In the genomic region with DNA sequence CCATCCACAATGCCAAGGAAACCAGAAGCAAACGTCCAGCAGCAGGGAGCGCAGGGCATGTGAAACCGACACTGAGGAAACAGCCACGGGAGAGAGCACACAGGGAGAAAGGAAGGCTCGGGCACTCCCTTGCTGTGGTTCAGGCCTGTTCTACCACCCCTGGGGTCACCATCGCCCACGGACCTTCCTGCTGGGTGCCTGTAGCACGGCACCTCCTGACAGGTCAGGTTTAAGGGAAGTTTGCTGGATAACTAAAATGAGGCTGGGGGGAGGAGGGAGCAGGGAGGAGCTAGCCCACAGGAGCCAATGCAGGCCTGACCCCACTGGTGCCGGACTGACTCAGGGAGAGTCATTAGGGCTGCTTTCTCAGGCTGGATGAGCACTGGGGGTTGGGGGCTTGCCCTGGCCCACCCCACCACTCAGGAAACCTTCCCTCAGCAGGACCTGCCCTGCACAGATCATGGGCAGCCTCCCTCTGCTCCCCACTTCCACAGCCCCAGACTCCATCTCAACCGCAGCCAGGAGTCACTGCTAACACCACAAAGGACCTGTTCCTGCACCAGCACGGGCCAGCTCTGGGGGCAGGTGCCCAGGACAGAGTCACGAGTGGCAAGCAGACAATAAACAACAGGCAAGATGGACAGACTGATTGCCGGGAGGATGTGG, we compare ENCODE assay signal across 11 cellular contexts. TPM values are rescaled to one million over a fixed set of nuclear protein-coding genes. Genes with fewer than 3 reads are reported as not detected.
A peak's percentile ranks its signal among the peaks of the same experiment; 100 is the strongest.
DNase-seq lines count a peak whose midpoint lies in the region; ATAC-seq and TF ChIP-seq lines count a peak whose summit lies in the region.
"Had no signal": no experiment of that assay in that cellular context is flagged by ENCODE, and none has a peak within 500 bp of the region (broad histone marks: within the 10 kb centered on the region; RNA-seq: fewer than 3 reads in every experiment).

No MANE protein-coding gene starts in this region.

- no peaks in the 10 kb centered on the region for H3K9me3 Mint-ChIP-seq in Calu3 (ENCODE audit: low read depth, unreplicated experiment)

- peak overlapping the region; percentile 24 for H3K9ac ChIP-seq in NT2/D1 (ENCODE audit: insufficient read length, low read depth)
- peak overlapping the region; percentile 60 to 82 for H3K9ac ChIP-seq in duodenal mucosa (ENCODE audit: low read depth in 1 of 2, low read length in 2 of 2)

- H3K27me3 ChIP-seq in NT2/D1 (ENCODE audit: insufficient read depth, insufficient read length) (no peaks in the 10 kb centered on the region), duodenal mucosa (ENCODE audit: control insufficient read depth in 1 of 2, insufficient read depth in 2 of 2, low read length in 2 of 2) (no peaks in the 10 kb centered on the region), neutrophil (peaks cover 7% of the 10 kb centered on the region)
- H3K27me3 ChIP-seq in effector memory CD4-positive, alpha-beta T cell (replicated peaks; ENCODE audit: control insufficient read depth, insufficient read depth, low read length, poor library complexity, severe bottlenecking): no peaks in the 10 kb centered on the region

- H3K27ac ChIP-seq in duodenal mucosa (ENCODE audit: low read depth, low read length): no peak overlapping the region
- H3K27ac ChIP-seq in neutrophil: peak overlapping the region; percentile 50
- H3K27ac ChIP-seq in effector memory CD4-positive, alpha-beta T cell (ENCODE audit: insufficient read depth, low read length, poor library complexity, severe bottlenecking): no peak overlapping the region

- CTCF ChIA-PET in Calu3 (lab: Charles Lee): interaction anchor here (0.5 to 1.3 kb wide), 3 partner anchors 25 to 85 kb away, joined by 3 to 8 read pairs (median 5); a partner anchor contains a TSS

- H3K4me3 ChIP-seq in NT2/D1 (ENCODE audit: insufficient read length, low read depth) (no peak overlapping the region), duodenal mucosa (ENCODE audit: low read depth in 1 of 2, low read length in 2 of 2) (peak overlapping the region; percentile 80 to 89), neutrophil (ENCODE audit: low read depth in 1 of 2, low read length in 1 of 2) (no peak overlapping the region)
- no peak overlapping the region for H3K4me3 ChIP-seq in effector memory CD4-positive, alpha-beta T cell (ENCODE audit: insufficient read depth, low read depth, low read length, poor library complexity, severe bottlenecking)

- peaks cover 42% of the 10 kb centered on the region for H3K36me3 ChIP-seq in NT2/D1 (ENCODE audit: insufficient read depth, insufficient read length, low read length)
- peaks cover 0 to 3% of the 10 kb centered on the region in 2 donors for H3K36me3 ChIP-seq in duodenal mucosa (ENCODE audit: control insufficient read depth in 1 of 2, insufficient read depth in 2 of 2, low read length in 2 of 2)
- H3K36me3 ChIP-seq in neutrophil: peaks cover 4% of the 10 kb centered on the region
- no peaks in the 10 kb centered on the region for H3K36me3 ChIP-seq in effector memory CD4-positive, alpha-beta T cell (ENCODE audit: control insufficient read depth, insufficient read depth, low read length)

- H3K4me3 Mint-ChIP-seq in Calu3 (ENCODE audit: low read depth, unreplicated experiment): peak overlapping the region; percentile 85

- no peaks in the 10 kb centered on the region for H3K9me3 ChIP-seq in NT2/D1 (ENCODE audit: insufficient read depth, low read length)
- H3K9me3 ChIP-seq in duodenal mucosa (ENCODE audit: control insufficient read depth in 1 of 2, low read length in 2 of 2): no peaks in the 10 kb centered on the region
- no peaks in the 10 kb centered on the region for H3K9me3 ChIP-seq in neutrophil
- no peaks in the 10 kb centered on the region for H3K9me3 ChIP-seq in effector memory CD4-positive, alpha-beta T cell (ENCODE audit: control insufficient read depth, low read length)

- DNase-seq in Calu3: no peak
- no peak for DNase-seq in NT2/D1 (ENCODE audit: low read depth, low spot score)
- no peak for DNase-seq in effector memory CD4-positive, alpha-beta T cell
- DNase-seq in NCI-H526 (lab: John Stamatoyannopoulos, UW): no peak
- DNase-seq in ecto neural progenitor cell (ENCODE audit: low spot score): no peak
- DNase-seq: amniotic stem cell, hypothalamus, retina had no signal

- peak overlapping the region; percentile 20 for H3K27ac Mint-ChIP-seq in Calu3 (ENCODE audit: unreplicated experiment)

- H3K4me1 Mint-ChIP-seq in Calu3 (ENCODE audit: low read depth, unreplicated experiment): peaks cover 37% of the 10 kb centered on the region

- H3K4me1 ChIP-seq in NT2/D1 (ENCODE audit: insufficient read depth, insufficient read length): peaks cover 52% of the 10 kb centered on the region
- H3K4me1 ChIP-seq in duodenal mucosa (ENCODE audit: control insufficient read depth in 1 of 2, insufficient read depth in 2 of 2, low read length in 2 of 2): peaks cover 68 to 72% of the 10 kb centered on the region in 2 donors
- H3K4me1 ChIP-seq in neutrophil (ENCODE audit: control insufficient read depth in 1 of 2, insufficient read depth in 1 of 2, low read depth in 1 of 2, low read length in 1 of 2): peaks cover 45 to 54% of the 10 kb centered on the region in 2 experiments
- H3K4me1 ChIP-seq in effector memory CD4-positive, alpha-beta T cell (ENCODE audit: control insufficient read depth, insufficient read depth, low read length, poor library complexity, severe bottlenecking): peaks cover 59% of the 10 kb centered on the region

- ATAC-seq in GM18907 (IDR thresholded peaks at IDR 0.05; ENCODE audit: unreplicated experiment): no peak

- BruUV-seq in Calu3 (replicated peaks; lab: Mats Ljungman, UMichigan): no TSS peak

- peaks cover 75% of the 10 kb centered on the region for H3K36me3 Mint-ChIP-seq in Calu3 (ENCODE audit: insufficient read depth, unreplicated experiment)

- TF ChIP-seq CTCF in Calu3 (IDR thresholded peaks at IDR 0.05; ENCODE audit: unreplicated experiment) (no peak), neutrophil (IDR thresholded peaks at IDR 0.05) (no peak)

- intact Hi-C loops in Calu3 (cut with micrococcal nuclease; ENCODE audit: unreplicated experiment): no loop called here

- H3K27me3 Mint-ChIP-seq in Calu3 (ENCODE audit: unreplicated experiment): no peaks in the 10 kb centered on the region

RNA-seq across cellular contexts. Expression of a gene that starts 2.3 kb away (rescaled TPM):
- total RNA-seq in Calu3 (2022): 85.1 and 86.3 TPM in 2 replicates

RNA-seq across cellular contexts. Expression of a gene that starts 15.8 kb away (rescaled TPM):
- total RNA-seq in Calu3 (2022): 58.1 and 62.8 TPM in 2 replicates

RNA-seq across cellular contexts. Expression of a gene that starts 25.5 kb away (rescaled TPM):
- total RNA-seq in Calu3 (2022): 23.6 and 23.7 TPM in 2 replicates

RNA-seq across cellular contexts. Expression of a gene that starts 27.0 kb away (rescaled TPM):
- 111 and 113 TPM in 2 replicates for total RNA-seq in Calu3 (2022)

RNA-seq across cellular contexts. Expression of a gene that starts 59.0 kb away (rescaled TPM):
- 79.9 and 85.9 TPM in 2 replicates for total RNA-seq in Calu3 (2022)

Comparison
In these comparisons a context has a peak if more than half of its experiments do, and no peak if none do; other contexts are left out.
1. H3K4me3 ChIP-seq: peak in duodenal mucosa (2 of 2); none in NT2/D1 (single experiment), neutrophil (0 of 2) and effector memory CD4-positive, alpha-beta T cell (single experiment).